1 cellular context compared by ENCODE assay signal in genomic region chr6:13248953-13249432, GRCh38.
TF ChIP-seq lines count a peak whose summit lies in the region.

No MANE protein-coding gene starts in this region.

TF ChIP-seq in GM23338, 12 proteins besides CTCF, POLR2A, EP300 and RAD21 (continued from another document):
- TF ChIP-seq ZNF462 (CRISPR knock-in tag; IDR thresholded peaks at IDR 0.05) (no peak), EZH2phosphoT487 (IDR thresholded peaks at IDR 0.05; ENCODE audit: unreplicated experiment) (no peak), POLR2AphosphoS5 (IDR thresholded peaks at IDR 0.05; ENCODE audit: low read depth) (no peak), EZH2 (IDR thresholded peaks at IDR 0.05; ENCODE audit: low read depth, unreplicated experiment) (no peak), JUNB (IDR thresholded peaks at IDR 0.05; ENCODE audit: unreplicated experiment) (no peak), NANOG (IDR thresholded peaks at IDR 0.05; ENCODE audit: borderline replicate concordance) (no peak)
